In genomic region chr10:3313789-3314444, GRCh38 we compare ENCODE assay signal across 8 cellular contexts.
A peak's percentile ranks its signal among the peaks of the same experiment; 100 is the strongest.
DNase-seq lines count a peak whose midpoint lies in the region; ATAC-seq, FAIRE-seq and TF ChIP-seq lines count a peak whose summit lies in the region.
"Not testable (repeated sequence)": the region's sequence is repeated elsewhere in the genome, so short reads cannot be mapped to it uniquely, and the experiment has no call there.

No MANE protein-coding gene starts in this region.

- not testable (repeated sequence) for H3K4me3 ChIP-seq in cardiac fibroblast (replicated peaks in 1 of 2; ENCODE audit: low read depth in 2 of 2, low read length in 2 of 2)

- CTCF ChIA-PET in activated B cell treated with CpG ODN at 0.5 μM for 24 hours (lab: Charles Lee), result not testable (repeated sequence)

- not testable (repeated sequence) for H3K27me3 Mint-ChIP-seq in activated B cell treated with CpG ODN at 0.5 μM for 24 hours
- peaks cover 24% of the 10 kb centered on the region for H3K27me3 Mint-ChIP-seq in mesothelial cell of epicardium (ENCODE audit: low read depth)

- intact Hi-C loops in activated B cell treated with CpG ODN at 0.5 μM for 24 hours (cut with micrococcal nuclease), result not testable (repeated sequence)

- not testable (repeated sequence) for ATAC-seq in activated B cell treated with CpG ODN at 0.5 μM for 24 hours (ENCODE audit: low read depth)
- peak; percentile 70 for ATAC-seq in foreskin keratinocyte

- H3K27ac ChIP-seq in foreskin keratinocyte, result not testable (repeated sequence)

- H3K27ac Mint-ChIP-seq in activated B cell treated with CpG ODN at 0.5 μM for 24 hours (peak overlapping the region; percentile 35), mesothelial cell of epicardium (peak overlapping the region; percentile 78)

- in situ Hi-C loops in KBM-7 (cut with MboI; ENCODE audit: low pct_unique_long_range_greater_than_20kb, low sequenced_read_pairs), result not testable (repeated sequence)

- H3K9me3 Mint-ChIP-seq in activated B cell treated with CpG ODN at 0.5 μM for 24 hours, mesothelial cell of epicardium: not testable (repeated sequence)

- DNase-seq in EH (ENCODE audit: low read depth) (peak; percentile 82), KBM-7 (peak; percentile 43), OCI-M1 (lab: John Stamatoyannopoulos, UW) (peak; percentile 74), cardiac fibroblast (ENCODE audit: low read depth in 2 of 2) (peak; percentile 57 to 78), foreskin keratinocyte (peak in 1 of 2 donors; percentile 52), urothelium cell line (ENCODE audit: low spot score) (peak; percentile 10)
- DNase-seq in activated B cell treated with CpG ODN at 0.5 μM for 24 hours; mesothelial cell of epicardium (ENCODE audit: low spot score in 2 of 2, unreplicated experiment in 2 of 2): not testable (repeated sequence)

- not testable (repeated sequence) for H3K4me1 ChIP-seq in foreskin keratinocyte

- POLR2A ChIA-PET in activated B cell treated with CpG ODN at 0.5 μM for 24 hours (lab: Charles Lee), result not testable (repeated sequence)

- H3K36me3 Mint-ChIP-seq in activated B cell treated with CpG ODN at 0.5 μM for 24 hours (ENCODE audit: low read depth); mesothelial cell of epicardium: not testable (repeated sequence)

- not testable (repeated sequence) for TF ChIP-seq CTCF in activated B cell treated with CpG ODN at 0.5 μM for 24 hours (IDR thresholded peaks at IDR 0.05); cardiac fibroblast (IDR thresholded peaks at IDR 0.05; ENCODE audit: low read depth, low read length); foreskin keratinocyte (conservative IDR thresholded peaks at IDR 0.05); mesothelial cell of epicardium (IDR thresholded peaks at IDR 0.05; ENCODE audit: unreplicated experiment)

- not testable (repeated sequence) for H3K4me3 Mint-ChIP-seq in activated B cell treated with CpG ODN at 0.5 μM for 24 hours, mesothelial cell of epicardium

- not testable (repeated sequence) for H3K4me1 Mint-ChIP-seq in activated B cell treated with CpG ODN at 0.5 μM for 24 hours, mesothelial cell of epicardium

- FAIRE-seq in urothelium cell line (lab: Jason Lieb, UNC), result not testable (repeated sequence)

- H3K27me3 ChIP-seq in foreskin keratinocyte, result peaks cover 14% of the 10 kb centered on the region
